9 cellular contexts compared by ENCODE assay signal in genomic region chr9:94806307-94806893, GRCh38.
DNase-seq lines count a peak whose midpoint lies in the region; ATAC-seq and TF ChIP-seq lines count a peak whose summit lies in the region.
"Had no signal": no experiment of that assay in that cellular context is flagged by ENCODE, and none has a peak within 500 bp of the region (broad histone marks: within the 10 kb centered on the region; RNA-seq: fewer than 3 reads in every experiment).

No MANE protein-coding gene starts in this region.

- TF ChIP-seq CTCF in PC-3 (conservative IDR thresholded peaks at IDR 0.05; ENCODE audit: low read depth, low read length), result no peak
- TF ChIP-seq CTCF in gastroesophageal sphincter (IDR thresholded peaks at IDR 0.05), result no peak

- H3K27me3 Mint-ChIP-seq in stimulated activated memory B cell treated with anti-CD40 and anti-IgM and Interleukin-4, amounts not matched to agents 10 μg/mL and 1 μg/mL and 100 μg/mL, for 72 hours, result no peaks in the 10 kb centered on the region

- no peaks in the 10 kb centered on the region for H3K9me3 Mint-ChIP-seq in stimulated activated memory B cell treated with anti-CD40 and anti-IgM and Interleukin-4, amounts not matched to agents 10 μg/mL and 1 μg/mL and 100 μg/mL, for 72 hours

- H3K4me1 Mint-ChIP-seq in stimulated activated memory B cell treated with anti-CD40 and anti-IgM and Interleukin-4, amounts not matched to agents 10 μg/mL and 1 μg/mL and 100 μg/mL, for 72 hours, result peaks cover 13% of the 10 kb centered on the region

- CTCF ChIA-PET in PC-3 (lab: Charles Lee), result interaction anchor here (0.6 kb wide), 1 partner anchor 321 kb away, joined by 3 read pairs; no protein-coding TSS in a partner anchor

- no peak for TF ChIP-seq EP300 in gastroesophageal sphincter (IDR thresholded peaks at IDR 0.05)

- H3K9me2 ChIP-seq in PC-3 (replicated peaks; ENCODE audit: low read length), result no peaks in the 10 kb centered on the region

- H3K36me3 ChIP-seq in PC-3 (ENCODE audit: low read depth, low read length), result no peaks in the 10 kb centered on the region
- H3K36me3 ChIP-seq in gastroesophageal sphincter, result peaks cover 0 to under 1% of the 10 kb centered on the region in 2 donors

- H3K36me3 Mint-ChIP-seq in stimulated activated memory B cell treated with anti-CD40 and anti-IgM and Interleukin-4, amounts not matched to agents 10 μg/mL and 1 μg/mL and 100 μg/mL, for 72 hours, result peaks cover 57% of the 10 kb centered on the region

- H3K9me3 ChIP-seq in PC-3 (ENCODE audit: low read length), result no peaks in the 10 kb centered on the region
- H3K9me3 ChIP-seq in gastroesophageal sphincter, result no peaks in the 10 kb centered on the region

- no peaks in the 10 kb centered on the region for H4K20me1 ChIP-seq in PC-3 (ENCODE audit: low read length)

- no peak overlapping the region for H3K4me3 Mint-ChIP-seq in stimulated activated memory B cell treated with anti-CD40 and anti-IgM and Interleukin-4, amounts not matched to agents 10 μg/mL and 1 μg/mL and 100 μg/mL, for 72 hours

- intact Hi-C loops in PC-3 (cut with micrococcal nuclease), result no loop called here

- peak overlapping the region; percentile 56 for H3K27ac Mint-ChIP-seq in stimulated activated memory B cell treated with anti-CD40 and anti-IgM and Interleukin-4, amounts not matched to agents 10 μg/mL and 1 μg/mL and 100 μg/mL, for 72 hours

- H3K27me3 ChIP-seq in PC-3 (ENCODE audit: low read length) (no peaks in the 10 kb centered on the region), gastroesophageal sphincter (no peaks in the 10 kb centered on the region)

- BruUV-seq in PC-3 (replicated peaks; lab: Mats Ljungman, UMichigan), result no TSS peak

- no peak overlapping the region for H3K4me3 ChIP-seq in PC-3 (ENCODE audit: low read length)
- no peak overlapping the region for H3K4me3 ChIP-seq in gastroesophageal sphincter

- TF ChIP-seq POLR2A in gastroesophageal sphincter (IDR thresholded peaks at IDR 0.05), result no peak

- H3K79me2 ChIP-seq in PC-3 (ENCODE audit: low read length), result peaks cover 8% of the 10 kb centered on the region; the same call in 1 of the 2 replicates

- DNase-seq in PC-3 (peak; percentile 41), NCI-H345 treated with DMSO at 0.1 percent for 48 hours (lab: John Stamatoyannopoulos, UW; ENCODE audit: unreplicated experiment) (no peak), NCI-H446 treated with DMSO at 0.1 percent for 48 hours (lab: John Stamatoyannopoulos, UW) (no peak), activated gamma-delta T cell treated with Interleukin-2 at 50 U/mL for 16 hours (no peak)
- no peak for DNase-seq in stimulated activated CD4-positive, alpha-beta T cell treated with anti-CD3 and anti-CD28 coated beads, Interleukin-15, amount 100 ng/mL, for 24 hours
- DNase-seq: NCI-H2227 treated with DMSO at 0.1 percent for 48 hours had no signal

- no peak overlapping the region for H2AFZ ChIP-seq in PC-3 (ENCODE audit: low read length)

- POLR2A ChIA-PET in PC-3 (lab: Charles Lee; ENCODE audit: unreplicated experiment), result no interaction called here

- peaks cover 28% of the 10 kb centered on the region for H3K4me1 ChIP-seq in PC-3 (ENCODE audit: insufficient read depth, low read length)
- peaks cover 7 to 39% (median 8%) of the 10 kb centered on the region in 3 donors for H3K4me1 ChIP-seq in gastroesophageal sphincter

- H3K27ac ChIP-seq in PC-3 (ENCODE audit: low read length) (peak overlapping the region; percentile 97), gastroesophageal sphincter (peak overlapping the region; percentile 30 to 54 (median 41))

- H3K4me2 ChIP-seq in PC-3 (ENCODE audit: low read length), result peak overlapping the region; percentile 54

- ATAC-seq in HG02973 (IDR thresholded peaks at IDR 0.05; ENCODE audit: unreplicated experiment), result peak; percentile 48
- peak; percentile 14; the same call in 1 of the 2 replicates for ATAC-seq in PC-3
- ATAC-seq in gastroesophageal sphincter, result no peak
- ATAC-seq in stimulated activated memory B cell treated with anti-CD40 and anti-IgM and Interleukin-4, amounts not matched to agents 10 μg/mL and 1 μg/mL and 100 μg/mL, for 72 hours, result no peak

- peak overlapping the region; percentile 83 for H3K9ac ChIP-seq in PC-3 (ENCODE audit: low read length)

- WGBS in gastroesophageal sphincter (ENCODE audit: low coverage in 1 of 2), 2 donors, result 58 to 82% methylated on average over 2 to 3 of the region's 3 CpGs

- no peaks in the 10 kb centered on the region for H3F3A ChIP-seq in PC-3 (ENCODE audit: low read length, unreplicated experiment)

Comparison
In these comparisons a context has a peak if more than half of its experiments do, and no peak if none do; other contexts are left out.
1. ATAC-seq: peak in HG02973 (single experiment) and PC-3 (single experiment); none in gastroesophageal sphincter (single experiment) and stimulated activated memory B cell treated with anti-CD40 and anti-IgM and Interleukin-4, amounts not matched to agents 10 μg/mL and 1 μg/mL and 100 μg/mL, for 72 hours (single experiment).